17 cellular contexts compared by ENCODE assay signal in the genomic region with DNA sequence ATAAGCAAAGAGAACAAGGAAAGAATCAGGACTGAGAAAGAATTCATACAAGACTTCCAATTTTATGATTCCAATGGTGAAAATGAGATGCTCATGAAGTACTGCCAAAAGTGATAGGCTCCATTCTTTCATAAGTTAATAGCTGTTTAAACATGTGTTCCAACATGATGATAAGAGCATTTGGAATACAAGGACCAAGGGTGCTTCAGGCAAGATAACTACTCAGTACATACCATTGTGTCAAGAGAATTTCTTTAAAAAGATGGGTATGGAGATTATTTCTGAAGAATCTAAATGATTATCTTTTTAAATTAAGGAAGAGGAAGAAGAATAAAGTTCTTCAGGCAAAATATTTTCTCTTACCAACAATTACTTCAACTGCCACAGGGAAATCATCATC.
DNase-seq lines count a peak whose midpoint lies in the region; ATAC-seq and TF ChIP-seq lines count a peak whose summit lies in the region.
"Had no signal": no experiment of that assay in that cellular context is flagged by ENCODE, and none has a peak within 500 bp of the region (broad histone marks: within the 10 kb centered on the region; RNA-seq: fewer than 3 reads in every experiment).

No MANE protein-coding gene starts in this region.

- no peaks in the 10 kb centered on the region for H3K79me1 ChIP-seq in trophoblast cell (ENCODE audit: low read length)

- no peak overlapping the region for H2BK12ac ChIP-seq in trophoblast cell (ENCODE audit: low read length)

- no peaks in the 10 kb centered on the region for H3K4me1 ChIP-seq in CD8-positive, alpha-beta T cell (ENCODE audit: insufficient read depth, low read length)
- H3K4me1 ChIP-seq in trophoblast cell (ENCODE audit: control insufficient read depth in 1 of 2, insufficient read depth in 2 of 2, low read length in 2 of 2), result no peaks in the 10 kb centered on the region
- H3K4me1 ChIP-seq: BE2C, Caco-2 had no signal

- peak overlapping the region; percentile 63 for H3K27ac Mint-ChIP-seq in activated naive CD4-positive, alpha-beta T cell treated with anti-CD3 and anti-CD28 coated beads, Interleukin-2, amount 50 U/mL, for 24 hours
- H3K27ac Mint-ChIP-seq in CD8-positive, alpha-beta T cell, result peak overlapping the region; percentile 52
- H3K27ac Mint-ChIP-seq in naive thymus-derived CD8-positive, alpha-beta T cell, result peak overlapping the region in 5 of 10 donors; percentile 14 to 74 (median 43)

- H3K18ac ChIP-seq in trophoblast cell (ENCODE audit: low read length), result no peak overlapping the region

- no peak overlapping the region for H3K4me2 ChIP-seq in trophoblast cell (ENCODE audit: low read length)
- H3K4me2 ChIP-seq: BLaER1 treated with 17β-estradiol and CSF1 and Interleukin-3, amounts not matched to agents 10 nM and 100 nM had no signal

- intact Hi-C loops in CD8-positive, alpha-beta T cell (cut with DNase I, micrococcal nuclease), result loop anchor here (5.0 to 10.0 kb wide), 2 partner anchors 175 to 218 kb away; no protein-coding TSS in a partner anchor

- no peaks in the 10 kb centered on the region for H3K9me3 Mint-ChIP-seq in activated naive CD4-positive, alpha-beta T cell treated with anti-CD3 and anti-CD28 coated beads, Interleukin-2, amount 50 U/mL, for 24 hours
- no peaks in the 10 kb centered on the region for H3K9me3 Mint-ChIP-seq in CD8-positive, alpha-beta T cell
- no peaks in the 10 kb centered on the region for H3K9me3 Mint-ChIP-seq in naive thymus-derived CD8-positive, alpha-beta T cell
- H3K9me3 Mint-ChIP-seq: CD14-positive monocyte had no signal

- no peak overlapping the region for H2AFZ ChIP-seq in trophoblast cell (ENCODE audit: insufficient read depth, low read length, poor library complexity)
- H2AFZ ChIP-seq: GM23248 had no signal

- no peak overlapping the region for H3K27ac ChIP-seq in CD8-positive, alpha-beta T cell (ENCODE audit: low read depth, low read length)
- peak overlapping the region; percentile 33 for H3K27ac ChIP-seq in VCaP
- H3K27ac ChIP-seq in trophoblast cell (ENCODE audit: low read depth, low read length), result no peak overlapping the region
- H3K27ac ChIP-seq: BLaER1 treated with 17β-estradiol and CSF1 and Interleukin-3, amounts not matched to agents 10 nM and 100 nM; GM23248 had no signal

- no peak for ATAC-seq in CD8-positive, alpha-beta T cell
- ATAC-seq in naive thymus-derived CD8-positive, alpha-beta T cell, result no peak

- peaks cover 17% of the 10 kb centered on the region for H3K4me1 Mint-ChIP-seq in activated naive CD4-positive, alpha-beta T cell treated with anti-CD3 and anti-CD28 coated beads, Interleukin-2, amount 50 U/mL, for 24 hours
- H3K4me1 Mint-ChIP-seq in CD8-positive, alpha-beta T cell (ENCODE audit: low read depth), result peaks cover 10% of the 10 kb centered on the region
- H3K4me1 Mint-ChIP-seq in naive thymus-derived CD8-positive, alpha-beta T cell, result peaks cover 2 to 11% (median 8%) of the 10 kb centered on the region in 4 donors

- POLR2A ChIA-PET in CD8-positive, alpha-beta T cell (lab: Charles Lee), result no interaction called here
- POLR2A ChIA-PET in naive thymus-derived CD8-positive, alpha-beta T cell (lab: Charles Lee), result no interaction called here

- no peak for TF ChIP-seq CTCF in CD8-positive, alpha-beta T cell (IDR thresholded peaks at IDR 0.05)
- no peak for TF ChIP-seq CTCF in VCaP (conservative IDR thresholded peaks at IDR 0.05)

- peaks cover 10% of the 10 kb centered on the region for H3K36me3 Mint-ChIP-seq in activated naive CD4-positive, alpha-beta T cell treated with anti-CD3 and anti-CD28 coated beads, Interleukin-2, amount 50 U/mL, for 24 hours
- H3K36me3 Mint-ChIP-seq in CD8-positive, alpha-beta T cell, result peaks cover 54% of the 10 kb centered on the region
- peaks cover 4 to 59% (median 17%) of the 10 kb centered on the region in 3 donors for H3K36me3 Mint-ChIP-seq in naive thymus-derived CD8-positive, alpha-beta T cell

- H3K4ac ChIP-seq in trophoblast cell (ENCODE audit: low read depth, low read length), result no peak overlapping the region

- H2AK5ac ChIP-seq in trophoblast cell (ENCODE audit: low read length), result no peak overlapping the region

- H4K91ac ChIP-seq in trophoblast cell (ENCODE audit: low read depth, low read length), result no peak overlapping the region

- no peak overlapping the region for H3K23ac ChIP-seq in trophoblast cell (ENCODE audit: low read length)

- no peaks in the 10 kb centered on the region for H3K27me3 Mint-ChIP-seq in activated naive CD4-positive, alpha-beta T cell treated with anti-CD3 and anti-CD28 coated beads, Interleukin-2, amount 50 U/mL, for 24 hours
- no peaks in the 10 kb centered on the region for H3K27me3 Mint-ChIP-seq in CD8-positive, alpha-beta T cell (ENCODE audit: low read depth)
- H3K27me3 Mint-ChIP-seq in naive thymus-derived CD8-positive, alpha-beta T cell, result no peaks in the 10 kb centered on the region
- H3K27me3 Mint-ChIP-seq: CD4-positive, alpha-beta memory T cell had no signal

- no peak for DNase-seq in activated naive CD4-positive, alpha-beta T cell treated with Interleukin-2 at 50 U/mL for 16 hours
- DNase-seq in CD8-positive, alpha-beta T cell, result no peak
- DNase-seq in trophoblast cell (peak; percentile 47 to 79), activated T-cell treated with anti-CD3 and anti-CD28 coated beads for 4 hours (no peak)
- no peak for DNase-seq in naive thymus-derived CD8-positive, alpha-beta T cell
- DNase-seq: BE2C; Caco-2; CD4-positive, alpha-beta memory T cell; DMS153; DND-41; GM23248; H7; HCEC 1CT had no signal

- no peak overlapping the region for H4K12ac ChIP-seq in trophoblast cell (ENCODE audit: low read depth, low read length)

- H3K14ac ChIP-seq in trophoblast cell (ENCODE audit: low read length), result no peak overlapping the region

- no peaks in the 10 kb centered on the region for H3K27me3 ChIP-seq in CD8-positive, alpha-beta T cell (ENCODE audit: insufficient read depth, low read length)
- H3K27me3 ChIP-seq in trophoblast cell (ENCODE audit: insufficient read depth, low read length), result no peaks in the 10 kb centered on the region
- H3K27me3 ChIP-seq: BE2C; BLaER1 treated with 17β-estradiol and CSF1 and Interleukin-3, amounts not matched to agents 10 nM and 100 nM had no signal

- H2BK5ac ChIP-seq in trophoblast cell (ENCODE audit: low read depth, low read length, poor library complexity), result no peak overlapping the region

- no peak overlapping the region for H3K4me3 ChIP-seq in CD8-positive, alpha-beta T cell (ENCODE audit: low read depth, low read length)
- H3K4me3 ChIP-seq in trophoblast cell (ENCODE audit: low read depth, low read length), result no peak overlapping the region
- H3K4me3 ChIP-seq: BLaER1 treated with 17β-estradiol and CSF1 and Interleukin-3, amounts not matched to agents 10 nM and 100 nM; GM23248 had no signal

- H3K36me3 ChIP-seq in CD8-positive, alpha-beta T cell (ENCODE audit: insufficient read depth, low read length), result peaks cover 15% of the 10 kb centered on the region
- peaks cover 6 to 10% of the 10 kb centered on the region in 2 experiments for H3K36me3 ChIP-seq in trophoblast cell (ENCODE audit: control insufficient read depth in 1 of 2, insufficient read depth in 2 of 2, low read length in 2 of 2)

- H3K9ac ChIP-seq in trophoblast cell (ENCODE audit: low read length), result no peak overlapping the region
- H3K9ac ChIP-seq: BLaER1 treated with 17β-estradiol and CSF1 and Interleukin-3, amounts not matched to agents 10 nM and 100 nM; GM23248 had no signal

- CTCF ChIA-PET in CD8-positive, alpha-beta T cell (lab: Charles Lee), result no interaction called here

- H2BK120ac ChIP-seq in trophoblast cell (ENCODE audit: insufficient read depth, low read length, poor library complexity), result no peak overlapping the region

- H3K79me2 ChIP-seq in trophoblast cell (ENCODE audit: control insufficient read depth, insufficient read depth, low read length, poor library complexity), result no peaks in the 10 kb centered on the region

- H4K8ac ChIP-seq in trophoblast cell (ENCODE audit: low read depth, low read length), result no peak overlapping the region

- no peak overlapping the region for H3K4me3 Mint-ChIP-seq in activated naive CD4-positive, alpha-beta T cell treated with anti-CD3 and anti-CD28 coated beads, Interleukin-2, amount 50 U/mL, for 24 hours
- no peak overlapping the region for H3K4me3 Mint-ChIP-seq in CD8-positive, alpha-beta T cell
- H3K4me3 Mint-ChIP-seq in naive thymus-derived CD8-positive, alpha-beta T cell, result no peak overlapping the region
- H3K4me3 Mint-ChIP-seq: CD14-positive monocyte; CD4-positive, alpha-beta memory T cell had no signal

- H3K9me3 ChIP-seq in CD8-positive, alpha-beta T cell (ENCODE audit: low read length), result no peaks in the 10 kb centered on the region
- H3K9me3 ChIP-seq in trophoblast cell (ENCODE audit: insufficient read depth, low read depth, low read length), result no peaks in the 10 kb centered on the region
- H3K9me3 ChIP-seq: BE2C; BLaER1 treated with 17β-estradiol and CSF1 and Interleukin-3, amounts not matched to agents 10 nM and 100 nM; Caco-2 had no signal

Comparison
In these comparisons a context has a peak if more than half of its experiments do, and no peak if none do; other contexts are left out.
1. DNase-seq: peak in trophoblast cell (2 of 2); none in activated naive CD4-positive, alpha-beta T cell treated with Interleukin-2 at 50 U/mL for 16 hours (single experiment), CD8-positive, alpha-beta T cell (0 of 7), naive thymus-derived CD8-positive, alpha-beta T cell (0 of 10) and activated T-cell treated with anti-CD3 and anti-CD28 coated beads for 4 hours (single experiment).